In genomic region chr11:65305501-65306268, GRCh38 we compare ENCODE assay signal across 1 cellular context.
TF ChIP-seq lines count a peak whose summit lies in the region.

No MANE protein-coding gene starts in this region.

TF ChIP-seq in HepG2, 621 proteins besides CTCF, POLR2A, EP300 and RAD21 (continued from another document and continues in another):
- TF ChIP-seq PCBP2 (optimal IDR thresholded peaks at IDR 0.05; ENCODE audit: low read depth, low read length, poor library complexity, severe bottlenecking) (no peak), ZFP41 (CRISPR knock-in tag; IDR thresholded peaks at IDR 0.05; ENCODE audit: borderline replicate concordance) (no peak), TFDP2 (CRISPR knock-in tag; IDR thresholded peaks at IDR 0.05) (peak; percentile 47), NCOA1 (CRISPR knock-in tag; IDR thresholded peaks at IDR 0.05) (peak; percentile 12; the same call in 1 of the 2 replicates), KDM5A (IDR thresholded peaks at IDR 0.05; ENCODE audit: borderline replicate concordance, low read length) (no peak; the same call in 1 of the 2 replicates), HHEX (CRISPR knock-in tag; IDR thresholded peaks at IDR 0.05) (peak; percentile 82), ZNF562 (CRISPR knock-in tag; IDR thresholded peaks at IDR 0.05; ENCODE audit: borderline replicate concordance) (no peak), ZNF724P (CRISPR knock-in tag; IDR thresholded peaks at IDR 0.05; ENCODE audit: borderline replicate concordance) (no peak), ZNF143 (CRISPR knock-in tag; IDR thresholded peaks at IDR 0.05) (no peak), RFX3 (CRISPR knock-in tag; IDR thresholded peaks at IDR 0.05) (no peak), NR2F1 (CRISPR knock-in tag; IDR thresholded peaks at IDR 0.05) (0 out of 4 replicates have a peak, but pooled peaks of 1 of the 2 experiments have one; percentile 22), MXI1 (IDR thresholded peaks at IDR 0.05; ENCODE audit: borderline replicate concordance, low read depth, low read length) (0 out of 3 replicates have a peak, but pooled peaks have one; percentile 19), ZNF83 (CRISPR knock-in tag; IDR thresholded peaks at IDR 0.05; ENCODE audit: borderline replicate concordance) (no peak), MLXIP (CRISPR knock-in tag; IDR thresholded peaks at IDR 0.05; ENCODE audit: borderline replicate concordance) (no peak), ZBTB20 (CRISPR knock-in tag; IDR thresholded peaks at IDR 0.05; ENCODE audit: borderline replicate concordance, low read depth) (0 out of 2 replicates have a peak, but pooled peaks have one; percentile 31), ZNF543 (CRISPR knock-in tag; IDR thresholded peaks at IDR 0.05) (0 out of 2 replicates have a peak, but pooled peaks have one; percentile 32), ARID2 (CRISPR knock-in tag; IDR thresholded peaks at IDR 0.05; ENCODE audit: borderline replicate concordance) (peak; percentile 67; the same call in 1 of the 2 replicates), ZNF333 (CRISPR knock-in tag; IDR thresholded peaks at IDR 0.05; ENCODE audit: borderline replicate concordance) (no peak), GLMP (CRISPR knock-in tag; IDR thresholded peaks at IDR 0.05; ENCODE audit: borderline replicate concordance) (no peak), SMC3 (IDR thresholded peaks at IDR 0.05; ENCODE audit: low read length) (peak; percentile 20; the same call in 1 of the 2 replicates), HDAC6 (IDR thresholded peaks at IDR 0.05; ENCODE audit: low read depth, low read length) (no peak), ZBTB7A (CRISPR knock-in tag; IDR thresholded peaks at IDR 0.05) (no peak), ZKSCAN8 (CRISPR knock-in tag; IDR thresholded peaks at IDR 0.05; ENCODE audit: borderline replicate concordance) (peak; percentile 90), ARNT (IDR thresholded peaks at IDR 0.05) (no peak), CEBPB (IDR thresholded peaks at IDR 0.05; ENCODE audit: borderline replicate concordance, low read depth, low read length) (no peak), TAF1 (CRISPR knock-in tag; IDR thresholded peaks at IDR 0.05) (peak; percentile 30; the same call in 1 of the 2 replicates), ZNF329 (CRISPR knock-in tag; IDR thresholded peaks at IDR 0.05; ENCODE audit: low read depth) (no peak), EEA1 (CRISPR knock-in tag; IDR thresholded peaks at IDR 0.05; ENCODE audit: borderline replicate concordance) (no peak), ZSCAN5A (CRISPR knock-in tag; IDR thresholded peaks at IDR 0.05; ENCODE audit: borderline replicate concordance) (no peak; the same call in 1 of the 2 replicates), ZFY (CRISPR knock-in tag; IDR thresholded peaks at IDR 0.05) (peak; percentile 77), NONO (IDR thresholded peaks at IDR 0.05) (no peak), NONO (CRISPR knock-in tag; conservative IDR thresholded peaks at IDR 0.05) (peak; percentile 40; the same call in 1 of the 2 replicates), TCF7 (IDR thresholded peaks at IDR 0.05; ENCODE audit: low read depth) (peak; percentile 56; the same call in 1 of the 2 replicates), NCOA2 (CRISPR knock-in tag; IDR thresholded peaks at IDR 0.05) (peak; percentile 87), ZSCAN25 (CRISPR knock-in tag; IDR thresholded peaks at IDR 0.05) (no peak), ZNF749 (CRISPR knock-in tag; IDR thresholded peaks at IDR 0.05; ENCODE audit: borderline replicate concordance) (0 out of 2 replicates have a peak, but pooled peaks have one; percentile 35), ELF1 (CRISPR knock-in tag; IDR thresholded peaks at IDR 0.05) (no peak), CC2D1A (CRISPR knock-in tag; IDR thresholded peaks at IDR 0.05) (no peak), LRRFIP1 (CRISPR knock-in tag; conservative IDR thresholded peaks at IDR 0.05) (no peak), ZFP1 (CRISPR knock-in tag; IDR thresholded peaks at IDR 0.05) (0 out of 2 replicates have a peak, but pooled peaks have one; percentile 18), KDM2A (CRISPR knock-in tag; IDR thresholded peaks at IDR 0.05; ENCODE audit: borderline replicate concordance, low read depth) (peak; percentile 60), STAG1 (CRISPR knock-in tag; IDR thresholded peaks at IDR 0.05) (peak; percentile 14; the same call in 1 of the 2 replicates), ZNF282 (IDR thresholded peaks at IDR 0.05; ENCODE audit: partially characterized antibody) (no peak), SMAD1 (CRISPR knock-in tag; IDR thresholded peaks at IDR 0.05; ENCODE audit: borderline replicate concordance, low read depth) (no peak), MED13 (CRISPR knock-in tag; IDR thresholded peaks at IDR 0.05) (no peak), ZNF451 (CRISPR knock-in tag; IDR thresholded peaks at IDR 0.05) (no peak), ZBTB3 (CRISPR knock-in tag; IDR thresholded peaks at IDR 0.05; ENCODE audit: borderline replicate concordance, low read depth) (no peak), MLX (CRISPR knock-in tag; IDR thresholded peaks at IDR 0.05) (no peak; the same call in 1 of the 2 replicates), MTA1 (CRISPR knock-in tag; IDR thresholded peaks at IDR 0.05; ENCODE audit: borderline replicate concordance) (peak; percentile 54; the same call in 1 of the 2 replicates)
- TF ChIP-seq, protein P1, sequence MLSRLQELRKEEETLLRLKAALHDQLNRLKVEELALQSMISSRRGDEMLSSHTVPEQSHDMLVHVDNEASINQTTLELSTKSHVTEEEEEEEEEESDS (CRISPR knock-in tag; IDR thresholded peaks at IDR 0.05; ENCODE audit: borderline replicate concordance): no peak
- TF ChIP-seq, protein P2, sequence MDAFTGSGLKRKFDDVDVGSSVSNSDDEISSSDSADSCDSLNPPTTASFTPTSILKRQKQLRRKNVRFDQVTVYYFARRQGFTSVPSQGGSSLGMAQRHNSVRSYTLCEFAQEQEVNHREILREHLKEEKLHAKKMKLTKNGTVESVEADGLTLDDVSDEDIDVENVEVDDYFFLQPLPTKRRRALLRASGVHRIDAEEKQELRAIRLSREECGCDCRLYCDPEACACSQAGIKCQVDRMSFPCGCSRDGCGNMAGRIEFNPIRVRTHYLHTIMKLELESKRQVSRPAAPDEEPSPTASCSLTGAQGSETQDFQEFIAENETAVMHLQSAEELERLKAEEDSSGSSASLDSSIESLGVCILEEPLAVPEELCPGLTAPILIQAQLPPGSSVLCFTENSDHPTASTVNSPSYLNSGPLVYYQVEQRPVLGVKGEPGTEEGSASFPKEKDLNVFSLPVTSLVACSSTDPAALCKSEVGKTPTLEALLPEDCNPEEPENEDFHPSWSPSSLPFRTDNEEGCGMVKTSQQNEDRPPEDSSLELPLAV (CRISPR knock-in tag; conservative IDR thresholded peaks at IDR 0.05; ENCODE audit: low read depth): no peak
- TF ChIP-seq, protein P3, sequence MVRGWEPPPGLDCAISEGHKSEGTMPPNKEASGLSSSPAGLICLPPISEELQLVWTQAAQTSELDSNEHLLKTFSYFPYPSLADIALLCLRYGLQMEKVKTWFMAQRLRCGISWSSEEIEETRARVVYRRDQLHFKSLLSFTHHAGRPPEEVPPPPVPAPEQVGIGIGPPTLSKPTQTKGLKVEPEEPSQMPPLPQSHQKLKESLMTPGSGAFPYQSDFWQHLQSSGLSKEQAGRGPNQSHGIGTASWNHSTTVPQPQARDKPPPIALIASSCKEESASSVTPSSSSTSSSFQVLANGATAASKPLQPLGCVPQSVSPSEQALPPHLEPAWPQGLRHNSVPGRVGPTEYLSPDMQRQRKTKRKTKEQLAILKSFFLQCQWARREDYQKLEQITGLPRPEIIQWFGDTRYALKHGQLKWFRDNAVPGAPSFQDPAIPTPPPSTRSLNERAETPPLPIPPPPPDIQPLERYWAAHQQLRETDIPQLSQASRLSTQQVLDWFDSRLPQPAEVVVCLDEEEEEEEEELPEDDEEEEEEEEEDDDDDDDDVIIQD (CRISPR knock-in tag; IDR thresholded peaks at IDR 0.05; ENCODE audit: low read depth): no peak
